Comparison of ENCODE assay signal across 22 cellular contexts in genomic region chr12:53948650-53949593, GRCh38. TPM values are rescaled to one million over a fixed set of nuclear protein-coding genes. Genes with fewer than 3 reads are reported as not detected.
DNase-seq lines count a peak whose midpoint lies in the region; ATAC-seq and TF ChIP-seq lines count a peak whose summit lies in the region.
"Had no signal": no experiment of that assay in that cellular context is flagged by ENCODE, and none has a peak within 500 bp of the region (broad histone marks: within the 10 kb centered on the region; RNA-seq: fewer than 3 reads in every experiment).

No MANE protein-coding gene starts in this region.

- intact Hi-C loops in spleen (cut with DNase I; ENCODE audit: low total_unique reads): no loop called here

- no peaks in the 10 kb centered on the region for H3K9me3 Mint-ChIP-seq in activated CD8-positive, alpha-beta memory T cell treated with anti-CD3 and anti-CD28 coated beads, Interleukin-2, amount 10 ng/mL, durations not matched to agents 7 days and 5 days (ENCODE audit: low read depth)
- H3K9me3 Mint-ChIP-seq: activated naive CD8-positive, alpha-beta T cell treated with anti-CD3 and anti-CD28 coated beads for 36 hours; CD8-positive, alpha-beta T cell; natural killer cell had no signal

- DNase-seq in CMK (ENCODE audit: low read depth) (peak; percentile 78), NB4 (ENCODE audit: low read depth) (peak; percentile 73), brain microvascular endothelial cell (no peak), hepatic stellate cell (ENCODE audit: low spot score) (no peak), spleen (no peak)
- DNase-seq in activated CD8-positive, alpha-beta memory T cell treated with anti-CD3 and anti-CD28 coated beads, Interleukin-2, amount 10 ng/mL, durations not matched to agents 7 days and 5 days: no peak
- DNase-seq: activated CD4-positive, CD25-positive, alpha-beta regulatory T cell treated with anti-CD3 and anti-CD28 coated beads, Interleukin-2, amount 50 U/mL, for 72 hours; activated CD8-positive, alpha-beta memory T cell treated with anti-CD3 and anti-CD28 coated beads for 24 hours; activated naive CD8-positive, alpha-beta T cell treated with anti-CD3 and anti-CD28 coated beads for 36 hours; CD8-positive, alpha-beta T cell; colonic mucosa; DND-41; mesenchymal stem cell; natural killer cell; NCI-H2029 treated with DMSO at 0.1 percent for 48 hours; NCI-H446 treated with DMSO at 0.1 percent for 48 hours; small intestine; stimulated activated CD4-positive, alpha-beta T cell treated with anti-CD3 and anti-CD28 coated beads, Interleukin-4, amount 100 ng/mL, for 24 hours; T-helper 2 cell; upper lobe of right lung had no signal

- WGBS in spleen, 5 donors: 28 to 42% (median 29%) methylated on average over 8 to 9 of the region's 9 CpGs

- H3K4me3 ChIP-seq in NB4 (ENCODE audit: low read depth, low read length): no peak overlapping the region
- no peak overlapping the region for H3K4me3 ChIP-seq in brain microvascular endothelial cell (ENCODE audit: low read depth, low read length)
- H3K4me3 ChIP-seq in spleen: no peak overlapping the region
- H3K4me3 ChIP-seq: colonic mucosa, upper lobe of right lung had no signal

- H3K4me1 ChIP-seq in spleen: peaks cover 0 to 33% (median 2%) of the 10 kb centered on the region in 6 donors
- H3K4me1 ChIP-seq: colonic mucosa, upper lobe of right lung had no signal

- ATAC-seq in activated CD8-positive, alpha-beta memory T cell treated with anti-CD3 and anti-CD28 coated beads, Interleukin-2, amount 10 ng/mL, durations not matched to agents 7 days and 5 days: no peak
- ATAC-seq: CD8-positive, alpha-beta T cell; natural killer cell; upper lobe of right lung had no signal

- H3K4me1 Mint-ChIP-seq in activated CD8-positive, alpha-beta memory T cell treated with anti-CD3 and anti-CD28 coated beads, Interleukin-2, amount 10 ng/mL, durations not matched to agents 7 days and 5 days: no peaks in the 10 kb centered on the region

- in situ Hi-C loops in brain microvascular endothelial cell (cut with HindIII; ENCODE audit: low pct_ligation_motif_present, low sequenced_read_pairs): no loop called here

- TF ChIP-seq POLR2A in NB4 (IDR thresholded peaks at IDR 0.05; ENCODE audit: extremely low read depth, insufficient read length) (no peak), spleen (IDR thresholded peaks at IDR 0.05) (no peak)

- peaks cover 98% of the 10 kb centered on the region for H3K27me3 Mint-ChIP-seq in activated CD8-positive, alpha-beta memory T cell treated with anti-CD3 and anti-CD28 coated beads, Interleukin-2, amount 10 ng/mL, durations not matched to agents 7 days and 5 days

- no peaks in the 10 kb centered on the region for H3K36me3 Mint-ChIP-seq in activated CD8-positive, alpha-beta memory T cell treated with anti-CD3 and anti-CD28 coated beads, Interleukin-2, amount 10 ng/mL, durations not matched to agents 7 days and 5 days
- H3K36me3 Mint-ChIP-seq: activated naive CD8-positive, alpha-beta T cell treated with anti-CD3 and anti-CD28 coated beads for 36 hours; CD8-positive, alpha-beta T cell; natural killer cell had no signal

- H3K27ac ChIP-seq in brain microvascular endothelial cell (no peak overlapping the region), spleen (no peak overlapping the region)
- H3K27ac ChIP-seq: colonic mucosa, upper lobe of right lung had no signal

- H3K36me3 ChIP-seq in brain microvascular endothelial cell (replicated peaks) (no peaks in the 10 kb centered on the region), spleen (no peaks in the 10 kb centered on the region)
- H3K36me3 ChIP-seq: colonic mucosa, upper lobe of right lung had no signal

- CTCF ChIA-PET in activated CD8-positive, alpha-beta memory T cell treated with anti-CD3 and anti-CD28 coated beads, Interleukin-2, amount 10 ng/mL, durations not matched to agents 7 days and 5 days (lab: Charles Lee): interaction anchor here (0.6 kb wide), 1 partner anchor 244 kb away, joined by 3 read pairs; no protein-coding TSS in a partner anchor

- H3K4me3 Mint-ChIP-seq in activated CD8-positive, alpha-beta memory T cell treated with anti-CD3 and anti-CD28 coated beads, Interleukin-2, amount 10 ng/mL, durations not matched to agents 7 days and 5 days: no peak overlapping the region
- H3K4me3 Mint-ChIP-seq: activated naive CD8-positive, alpha-beta T cell treated with anti-CD3 and anti-CD28 coated beads for 36 hours; CD8-positive, alpha-beta T cell; natural killer cell had no signal

- peaks cover 94% of the 10 kb centered on the region for H3K27me3 ChIP-seq in brain microvascular endothelial cell (replicated peaks)
- peaks cover 28 to 100% (median 97%) of the 10 kb centered on the region in 7 donors for H3K27me3 ChIP-seq in spleen (replicated peaks in 1 of 7)

- peak; percentile 44 for TF ChIP-seq CTCF in NB4 (IDR thresholded peaks at IDR 0.05; ENCODE audit: low read depth, low read length)
- peak; percentile 8 for TF ChIP-seq CTCF in brain microvascular endothelial cell (IDR thresholded peaks at IDR 0.05; ENCODE audit: low read depth, low read length, missing control alignments)
- no peak for TF ChIP-seq CTCF in spleen (IDR thresholded peaks at IDR 0.05 in 8 of 11, conservative IDR thresholded peaks at IDR 0.05 in 3 of 11)

- H3K9me3 ChIP-seq in spleen: peaks cover 0 to 7% (median 0%) of the 10 kb centered on the region in 8 donors
- H3K9me3 ChIP-seq: colonic mucosa, upper lobe of right lung had no signal

- H3K27ac Mint-ChIP-seq in activated CD8-positive, alpha-beta memory T cell treated with anti-CD3 and anti-CD28 coated beads, Interleukin-2, amount 10 ng/mL, durations not matched to agents 7 days and 5 days: no peak overlapping the region
- H3K27ac Mint-ChIP-seq: activated naive CD8-positive, alpha-beta T cell treated with anti-CD3 and anti-CD28 coated beads for 36 hours; CD8-positive, alpha-beta T cell; natural killer cell had no signal

RNA-seq across cellular contexts. Expression of gene HOXC12, which starts 5.8 kb away (rescaled TPM):
- total RNA-seq in activated CD8-positive, alpha-beta memory T cell treated with anti-CD3 and anti-CD28 coated beads, Interleukin-2, amount 10 ng/mL, durations not matched to agents 7 days and 5 days: not detected
- not detected for total RNA-seq in spleen
- polyA plus RNA-seq in spleen: not detected
- total RNA-seq: activated naive CD8-positive, alpha-beta T cell treated with anti-CD3 and anti-CD28 coated beads for 36 hours; CD8-positive, alpha-beta T cell; colonic mucosa; endothelial cell of umbilical vein; natural killer cell; upper lobe of right lung had no signal
- polyA plus RNA-seq: endothelial cell of umbilical vein, small intestine had no signal

RNA-seq across cellular contexts. Expression of gene HOXC13, which starts 10.3 kb away (rescaled TPM):
- total RNA-seq in activated CD8-positive, alpha-beta memory T cell treated with anti-CD3 and anti-CD28 coated beads, Interleukin-2, amount 10 ng/mL, durations not matched to agents 7 days and 5 days: not detected
- not detected for total RNA-seq in spleen
- polyA plus RNA-seq in spleen: not detected
- total RNA-seq: activated naive CD8-positive, alpha-beta T cell treated with anti-CD3 and anti-CD28 coated beads for 36 hours; CD8-positive, alpha-beta T cell; colonic mucosa; endothelial cell of umbilical vein; fibroblast of villous mesenchyme; natural killer cell; upper lobe of right lung had no signal
- polyA plus RNA-seq: endothelial cell of umbilical vein, small intestine had no signal

RNA-seq across cellular contexts. Expression of gene HOXC11, which starts 24.0 kb away (rescaled TPM):
- total RNA-seq in activated CD8-positive, alpha-beta memory T cell treated with anti-CD3 and anti-CD28 coated beads, Interleukin-2, amount 10 ng/mL, durations not matched to agents 7 days and 5 days: not detected
- total RNA-seq in spleen: not detected
- not detected for polyA plus RNA-seq in spleen
- total RNA-seq: activated naive CD8-positive, alpha-beta T cell treated with anti-CD3 and anti-CD28 coated beads for 36 hours; CD8-positive, alpha-beta T cell; colonic mucosa; endothelial cell of umbilical vein; natural killer cell; upper lobe of right lung had no signal
- polyA plus RNA-seq: endothelial cell of umbilical vein had no signal

RNA-seq across cellular contexts. Expression of gene HOTAIR, which starts 25.8 kb away (rescaled TPM):
- not detected for total RNA-seq in activated CD8-positive, alpha-beta memory T cell treated with anti-CD3 and anti-CD28 coated beads, Interleukin-2, amount 10 ng/mL, durations not matched to agents 7 days and 5 days
- total RNA-seq in spleen: not detected
- polyA plus RNA-seq in spleen: not detected
- total RNA-seq: activated naive CD8-positive, alpha-beta T cell treated with anti-CD3 and anti-CD28 coated beads for 36 hours; CD8-positive, alpha-beta T cell; colonic mucosa; endothelial cell of umbilical vein; natural killer cell; upper lobe of right lung had no signal
- polyA plus RNA-seq: endothelial cell of umbilical vein, small intestine had no signal

RNA-seq across cellular contexts. Expression of gene HOXC10, which starts 36.0 kb away (rescaled TPM):
- total RNA-seq in activated CD8-positive, alpha-beta memory T cell treated with anti-CD3 and anti-CD28 coated beads, Interleukin-2, amount 10 ng/mL, durations not matched to agents 7 days and 5 days: not detected
- total RNA-seq in spleen: not detected
- polyA plus RNA-seq in spleen: not detected
- total RNA-seq: activated naive CD8-positive, alpha-beta T cell treated with anti-CD3 and anti-CD28 coated beads for 36 hours; CD8-positive, alpha-beta T cell; colonic mucosa; endothelial cell of umbilical vein; natural killer cell; upper lobe of right lung had no signal
- polyA plus RNA-seq: small intestine had no signal

Comparison
In these comparisons a context has a peak if more than half of its experiments do, and no peak if none do; other contexts are left out.
1. DNase-seq: peak in CMK (single experiment) and NB4 (single experiment); none in brain microvascular endothelial cell (single experiment), hepatic stellate cell (single experiment), activated CD8-positive, alpha-beta memory T cell treated with anti-CD3 and anti-CD28 coated beads, Interleukin-2, amount 10 ng/mL, durations not matched to agents 7 days and 5 days (single experiment) and spleen (single experiment).
2. CTCF ChIP-seq: peak in NB4 (single experiment) and brain microvascular endothelial cell (single experiment); none in spleen (0 of 11).